Comparison of ENCODE assay signal across 8 cellular contexts in the genomic region with DNA sequence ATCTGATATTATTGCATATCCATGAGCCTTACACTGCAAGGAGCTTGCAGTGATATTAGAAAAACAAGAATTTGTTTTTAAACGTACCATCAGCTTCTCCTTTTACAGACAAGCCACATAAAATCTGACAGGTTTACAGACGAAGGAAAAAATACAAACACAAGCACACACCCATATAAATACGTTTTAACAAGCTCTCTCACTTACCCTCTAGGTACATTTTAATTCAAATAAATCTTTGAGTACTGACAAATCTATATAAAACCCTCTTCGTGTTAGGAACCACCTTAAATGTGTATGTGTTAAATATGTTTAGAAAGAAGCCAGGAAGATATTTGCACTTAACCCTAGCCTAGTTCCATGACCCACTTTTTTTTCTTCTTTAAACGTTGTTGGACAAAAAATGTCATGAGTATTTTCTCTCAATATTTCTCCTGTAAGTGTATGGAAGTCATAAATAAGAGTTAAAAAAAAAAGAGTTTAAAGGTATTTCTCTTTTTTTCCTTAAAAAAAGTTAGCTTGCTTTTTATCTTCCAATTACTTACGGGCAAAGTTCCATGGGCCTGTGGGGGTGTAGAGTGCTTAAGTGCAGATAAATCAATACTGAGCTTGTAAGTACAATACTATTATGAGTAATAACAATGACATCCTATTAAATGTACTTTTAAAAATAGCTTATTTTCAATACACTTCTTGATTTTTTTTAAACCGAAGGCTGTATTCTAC. TPM values are rescaled to one million over a fixed set of nuclear protein-coding genes. Genes with fewer than 3 reads are reported as not detected.
DNase-seq lines count a peak whose midpoint lies in the region; ATAC-seq and TF ChIP-seq lines count a peak whose summit lies in the region.

No MANE protein-coding gene starts in this region.

- no peak for ATAC-seq in GM19463 (IDR thresholded peaks at IDR 0.05; ENCODE audit: unreplicated experiment)
- ATAC-seq in GM19035 (IDR thresholded peaks at IDR 0.05; ENCODE audit: unreplicated experiment): no peak

- H3K36me3 ChIP-seq in GM06990 (ENCODE audit: control insufficient read depth, insufficient read depth, low read length) (no peaks in the 10 kb centered on the region), Peyer's patch (no peaks in the 10 kb centered on the region)

- TF ChIP-seq POLR2A in Peyer's patch (IDR thresholded peaks at IDR 0.05): no peak

- peaks cover 0 to 9% (median 0%) of the 10 kb centered on the region in 4 donors for H3K4me1 ChIP-seq in Peyer's patch

- no peaks in the 10 kb centered on the region for H3K27me3 ChIP-seq in GM06990 (replicated peaks; ENCODE audit: control insufficient read depth, insufficient read depth, low read length)
- no peaks in the 10 kb centered on the region for H3K27me3 ChIP-seq in Peyer's patch

- no peaks in the 10 kb centered on the region for H3K9me3 ChIP-seq in Peyer's patch

- H3K4me1 Mint-ChIP-seq in progenitor cell of endocrine pancreas (ENCODE audit: low read depth): peaks cover 24% of the 10 kb centered on the region

- peaks cover 8% of the 10 kb centered on the region for H3K9me3 Mint-ChIP-seq in progenitor cell of endocrine pancreas (ENCODE audit: low read depth)

- peak overlapping the region; percentile 98 for H3K4me3 ChIP-seq in GM06990 (replicated peaks; ENCODE audit: low read depth, low read length)
- peak overlapping the region; percentile 83 to 95 (median 89) for H3K4me3 ChIP-seq in Peyer's patch

- H3K36me3 Mint-ChIP-seq in progenitor cell of endocrine pancreas (ENCODE audit: insufficient read depth): no peaks in the 10 kb centered on the region

- H3K27me3 Mint-ChIP-seq in progenitor cell of endocrine pancreas: peaks cover 11% of the 10 kb centered on the region

- H3K27ac ChIP-seq in Peyer's patch (peak overlapping the region; percentile 95 to 98 (median 97)), epithelial cell of prostate (peak overlapping the region; percentile 94)

- no peak overlapping the region for H3K27ac Mint-ChIP-seq in progenitor cell of endocrine pancreas

- peak; percentile 17 for DNase-seq in GM06990 (ENCODE audit: extremely low read depth, insufficient read length)
- no peak for DNase-seq in Peyer's patch
- no peak for DNase-seq in epithelial cell of prostate (ENCODE audit: low read depth, low spot score)
- DNase-seq in progenitor cell of endocrine pancreas (ENCODE audit: low spot score, unreplicated experiment): no peak
- no peak for DNase-seq in anterior cingulate cortex (lab: John Stamatoyannopoulos, UW)
- DNase-seq in EL: no peak

- peak overlapping the region; percentile 83 for H3K4me3 Mint-ChIP-seq in progenitor cell of endocrine pancreas (ENCODE audit: low read depth)

- TF ChIP-seq CTCF in GM06990 (IDR thresholded peaks at IDR 0.05; ENCODE audit: insufficient read depth, low read length, poor library complexity, severe bottlenecking): no peak
- TF ChIP-seq CTCF in Peyer's patch (IDR thresholded peaks at IDR 0.05): no peak
- TF ChIP-seq CTCF in progenitor cell of endocrine pancreas (IDR thresholded peaks at IDR 0.05; ENCODE audit: unreplicated experiment): no peak

RNA-seq across cellular contexts. Expression of a gene that starts 1.5 kb away (rescaled TPM):
- total RNA-seq in Peyer's patch (100 to 1,000 TPM in 1 of 4 donors, 10 to 100 TPM in 3; 66.8 to 115 (median 81.9) TPM), progenitor cell of endocrine pancreas (9.2 and 11.6 TPM in 2 replicates)

RNA-seq across cellular contexts. Expression of a gene that starts 38.6 kb away (rescaled TPM):
- total RNA-seq in Peyer's patch: 1 to 10 TPM in 3 of 4 donors, under 1 TPM in 1; 0.47 to 3.3 (median 1.3) TPM
- total RNA-seq in progenitor cell of endocrine pancreas: 0.12 and 0.29 TPM in 2 replicates
